In genomic region chr6:12958052-12958706, GRCh38 we compare ENCODE assay signal across 8 cellular contexts.
A peak's percentile ranks its signal among the peaks of the same experiment; 100 is the strongest.
DNase-seq lines count a peak whose midpoint lies in the region; ATAC-seq and TF ChIP-seq lines count a peak whose summit lies in the region.

No MANE protein-coding gene starts in this region.

- no peak overlapping the region for H3K27ac Mint-ChIP-seq in activated naive CD4-positive, alpha-beta T cell treated with anti-CD3 and anti-CD28 coated beads, Interleukin-2, amount 50 U/mL, for 24 hours

- H3K4me1 Mint-ChIP-seq in activated naive CD4-positive, alpha-beta T cell treated with anti-CD3 and anti-CD28 coated beads, Interleukin-2, amount 50 U/mL, for 24 hours: peaks cover 25% of the 10 kb centered on the region

- 1 to 2% methylated on average over 9 of the region's 9 CpGs for WGBS in aorta, 2 donors

- H3K4me1 ChIP-seq in colonic mucosa (no peaks in the 10 kb centered on the region), aorta (ENCODE audit: control insufficient read depth in 1 of 2, insufficient read depth in 2 of 2, low read length in 2 of 2) (peaks cover 0 to 11% of the 10 kb centered on the region in 2 donors)

- TF ChIP-seq CTCF in colonic mucosa (IDR thresholded peaks at IDR 0.05) (no peak), GM13977 (IDR thresholded peaks at IDR 0.05; ENCODE audit: extremely low read depth, insufficient read depth, missing control alignments) (no peak)

- intact Hi-C loops in colonic mucosa (cut with DNase I) (no loop called here), aorta (cut with DNase I) (no loop called here)

- no peaks in the 10 kb centered on the region for H3K9me3 Mint-ChIP-seq in activated naive CD4-positive, alpha-beta T cell treated with anti-CD3 and anti-CD28 coated beads, Interleukin-2, amount 50 U/mL, for 24 hours

- H3K9me3 ChIP-seq in colonic mucosa: no peaks in the 10 kb centered on the region
- no peaks in the 10 kb centered on the region for H3K9me3 ChIP-seq in aorta (ENCODE audit: control insufficient read depth, low read length)

- H3K4me3 ChIP-seq in colonic mucosa (peak overlapping the region; percentile 51), aorta (ENCODE audit: low read length in 2 of 2) (peak overlapping the region; percentile 45 to 100)

- H3K27ac ChIP-seq in colonic mucosa (peak overlapping the region; percentile 41), aorta (ENCODE audit: low read depth in 1 of 2, low read length in 2 of 2) (peak overlapping the region in 1 of 2 donors; percentile 65)

- H3K27me3 Mint-ChIP-seq in activated naive CD4-positive, alpha-beta T cell treated with anti-CD3 and anti-CD28 coated beads, Interleukin-2, amount 50 U/mL, for 24 hours: peaks cover 32% of the 10 kb centered on the region

- no peaks in the 10 kb centered on the region for H3K36me3 Mint-ChIP-seq in activated naive CD4-positive, alpha-beta T cell treated with anti-CD3 and anti-CD28 coated beads, Interleukin-2, amount 50 U/mL, for 24 hours

- DNase-seq in activated naive CD4-positive, alpha-beta T cell (lab: John Stamatoyannopoulos, UW): no peak
- DNase-seq in colonic mucosa (no peak), midbrain (lab: John Stamatoyannopoulos, UW) (peak; percentile 43), aorta (no peak), NCI-H1092 (lab: John Stamatoyannopoulos, UW) (no peak), GM13977 (ENCODE audit: low spot score) (no peak)

- H3K9ac ChIP-seq in colonic mucosa (ENCODE audit: low read depth in 2 of 2, low read length in 2 of 2): peak overlapping the region in 1 of 2 donors; percentile 63

- H3K36me3 ChIP-seq in colonic mucosa: no peaks in the 10 kb centered on the region
- no peaks in the 10 kb centered on the region for H3K36me3 ChIP-seq in aorta (ENCODE audit: control insufficient read depth in 1 of 2, insufficient read depth in 2 of 2, low read length in 1 of 2)

- ATAC-seq in aorta (ENCODE audit: low FRiP score) (peak; percentile 19), GM18909 (IDR thresholded peaks at IDR 0.05; ENCODE audit: poor library complexity, unreplicated experiment) (no peak)

- in situ Hi-C loops in GM13977 (cut with MboI; ENCODE audit: low pct_unique_long_range_greater_than_20kb, low sequenced_read_pairs, unreplicated experiment): no loop called here

- H3K27me3 ChIP-seq in colonic mucosa: peaks cover 6% of the 10 kb centered on the region
- H3K27me3 ChIP-seq in aorta (ENCODE audit: control insufficient read depth in 1 of 2, insufficient read depth in 2 of 2, low read length in 1 of 2): no peaks in the 10 kb centered on the region

- peak overlapping the region; percentile 86 for H3K4me3 Mint-ChIP-seq in activated naive CD4-positive, alpha-beta T cell treated with anti-CD3 and anti-CD28 coated beads, Interleukin-2, amount 50 U/mL, for 24 hours
